ENCODE assay signal across 19 cellular contexts in genomic region chr1:77037990-77038389, GRCh38.
A peak's percentile ranks its signal among the peaks of the same experiment; 100 is the strongest.
DNase-seq lines count a peak whose midpoint lies in the region; ATAC-seq and TF ChIP-seq lines count a peak whose summit lies in the region.
"Had no signal": no experiment of that assay in that cellular context is flagged by ENCODE, and none has a peak within 500 bp of the region (broad histone marks: within the 10 kb centered on the region; RNA-seq: fewer than 3 reads in every experiment).

No MANE protein-coding gene starts in this region.

- TF ChIP-seq POLR2A in stomach (IDR thresholded peaks at IDR 0.05): no peak

- POLR2A ChIA-PET in PC-3 (lab: Charles Lee; ENCODE audit: unreplicated experiment): no interaction called here

- CTCF ChIA-PET in PC-3 (lab: Charles Lee): no interaction called here

- H3K4me1 ChIP-seq in adipocyte (ENCODE audit: control insufficient read depth, insufficient read depth, low read length): peaks cover 7% of the 10 kb centered on the region
- H3K4me1 ChIP-seq in right atrium auricular region: no peaks in the 10 kb centered on the region
- peaks cover 0 to 16% (median 4%) of the 10 kb centered on the region in 4 donors for H3K4me1 ChIP-seq in stomach
- peaks cover 17% of the 10 kb centered on the region for H3K4me1 ChIP-seq in PC-3 (ENCODE audit: insufficient read depth, low read length)

- H3F3A ChIP-seq in PC-3 (ENCODE audit: low read length, unreplicated experiment): no peaks in the 10 kb centered on the region

- DNase-seq in NCI-H446 treated with DMSO at 0.1 percent for 48 hours (lab: John Stamatoyannopoulos, UW) (peak; percentile 54), adipocyte (ENCODE audit: low read depth) (peak; percentile 39), head of caudate nucleus (peak in 37 of 42 donors; percentile 11 to 91 (median 57)), renal cortical epithelial cell (ENCODE audit: low read depth) (peak; percentile 13), right atrium auricular region (ENCODE audit: low spot score) (no peak), stomach (no peak), PC-3 (no peak)
- DNase-seq: ACHN, DMS79, H7, HFFc6, KBM-7, MV-4-11, NCI-H1417 treated with DMSO at 0.1 percent for 48 hours, NCI-H1930, SHP77 had no signal

- BruUV-seq in PC-3 (replicated peaks; lab: Mats Ljungman, UMichigan): no TSS peak

- H3K27ac ChIP-seq in right atrium auricular region (no peak overlapping the region), stomach (peak overlapping the region in 1 of 5 donors; percentile 40), PC-3 (ENCODE audit: low read length) (no peak overlapping the region)
- H3K27ac ChIP-seq: C4-2B, SK-N-MC had no signal

- intact Hi-C loops in head of caudate nucleus (cut with DNase I): no loop called here
- intact Hi-C loops in stomach (cut with DNase I; ENCODE audit: low total_unique reads): no loop called here
- intact Hi-C loops in PC-3 (cut with micrococcal nuclease): loop anchor here (2.0 kb wide), 2 partner anchors 39 to 63 kb away; no protein-coding TSS in a partner anchor

- 56 to 75% (median 68%) methylated on average over 2 of the region's 2 CpGs for WGBS in stomach, 5 donors

- H3K27me3 ChIP-seq in adipocyte (replicated peaks; ENCODE audit: control insufficient read depth, insufficient read depth, low read length) (no peaks in the 10 kb centered on the region), right atrium auricular region (no peaks in the 10 kb centered on the region), stomach (no peaks in the 10 kb centered on the region), PC-3 (ENCODE audit: low read length) (no peaks in the 10 kb centered on the region)

- TF ChIP-seq EP300 in stomach (IDR thresholded peaks at IDR 0.05): no peak

- H4K20me1 ChIP-seq in PC-3 (ENCODE audit: low read length): no peaks in the 10 kb centered on the region

- H3K79me2 ChIP-seq in PC-3 (ENCODE audit: low read length): no peaks in the 10 kb centered on the region

- H3K36me3 ChIP-seq in adipocyte (ENCODE audit: control insufficient read depth, insufficient read depth, low read length, severe bottlenecking): no peaks in the 10 kb centered on the region
- no peaks in the 10 kb centered on the region for H3K36me3 ChIP-seq in right atrium auricular region
- H3K36me3 ChIP-seq in stomach: no peaks in the 10 kb centered on the region
- H3K36me3 ChIP-seq in PC-3 (ENCODE audit: low read depth, low read length): no peaks in the 10 kb centered on the region

- H3K9me2 ChIP-seq in PC-3 (replicated peaks; ENCODE audit: low read length): no peaks in the 10 kb centered on the region

- no peaks in the 10 kb centered on the region for H3K9me3 ChIP-seq in adipocyte (ENCODE audit: control insufficient read depth, low read length)
- no peaks in the 10 kb centered on the region for H3K9me3 ChIP-seq in right atrium auricular region
- H3K9me3 ChIP-seq in stomach: peaks cover 0 to 6% (median 0%) of the 10 kb centered on the region in 4 donors
- no peaks in the 10 kb centered on the region for H3K9me3 ChIP-seq in PC-3 (ENCODE audit: low read length)

- ATAC-seq in PC-3: no peak
- ATAC-seq: HepG2 had no signal

- H3K4me2 ChIP-seq in PC-3 (ENCODE audit: low read length): no peak overlapping the region

- TF ChIP-seq CTCF in right atrium auricular region (IDR thresholded peaks at IDR 0.05) (no peak), stomach (IDR thresholded peaks at IDR 0.05) (no peak), PC-3 (conservative IDR thresholded peaks at IDR 0.05; ENCODE audit: low read depth, low read length) (no peak)

- H3K4me3 ChIP-seq in adipocyte (ENCODE audit: low read length) (no peak overlapping the region), right atrium auricular region (no peak overlapping the region), stomach (no peak overlapping the region), PC-3 (ENCODE audit: low read length) (no peak overlapping the region)
- H3K4me3 ChIP-seq: SK-N-MC had no signal

- H3K9ac ChIP-seq in adipocyte (ENCODE audit: low read length) (no peak overlapping the region), PC-3 (ENCODE audit: low read length) (no peak overlapping the region)

- no peak overlapping the region for H2AFZ ChIP-seq in PC-3 (ENCODE audit: low read length)

Comparison
In these comparisons a context has a peak if more than half of its experiments do, and no peak if none do; other contexts are left out.
1. DNase-seq: peak in NCI-H446 treated with DMSO at 0.1 percent for 48 hours (single experiment), adipocyte (single experiment), head of caudate nucleus (37 of 42) and renal cortical epithelial cell (single experiment); none in right atrium auricular region (single experiment), stomach (single experiment) and PC-3 (single experiment).